ENCODE assay signal across 2 cellular contexts in the genomic region with DNA sequence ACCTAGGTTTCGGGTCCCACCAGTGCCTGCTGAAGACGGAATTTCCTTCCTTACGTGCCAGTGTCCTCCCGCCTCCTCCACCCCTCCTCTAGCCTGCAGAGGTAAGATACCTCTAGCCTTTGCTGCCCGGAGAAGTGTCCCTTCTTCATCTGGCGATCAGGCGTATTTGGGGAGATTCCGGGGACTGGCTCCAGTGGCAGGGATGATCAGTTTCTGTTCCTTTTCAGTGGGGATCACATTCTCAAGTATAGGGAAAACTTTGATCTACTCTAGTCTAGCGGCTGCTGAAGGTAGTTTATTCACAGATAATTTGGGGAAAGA.
A peak's percentile ranks its signal among the peaks of the same experiment; 100 is the strongest.
TF ChIP-seq lines count a peak whose summit lies in the region.

No MANE protein-coding gene starts in this region.

TF ChIP-seq in GM12878, 131 proteins besides CTCF, POLR2A, EP300 and RAD21:
- TF ChIP-seq, protein P1, sequence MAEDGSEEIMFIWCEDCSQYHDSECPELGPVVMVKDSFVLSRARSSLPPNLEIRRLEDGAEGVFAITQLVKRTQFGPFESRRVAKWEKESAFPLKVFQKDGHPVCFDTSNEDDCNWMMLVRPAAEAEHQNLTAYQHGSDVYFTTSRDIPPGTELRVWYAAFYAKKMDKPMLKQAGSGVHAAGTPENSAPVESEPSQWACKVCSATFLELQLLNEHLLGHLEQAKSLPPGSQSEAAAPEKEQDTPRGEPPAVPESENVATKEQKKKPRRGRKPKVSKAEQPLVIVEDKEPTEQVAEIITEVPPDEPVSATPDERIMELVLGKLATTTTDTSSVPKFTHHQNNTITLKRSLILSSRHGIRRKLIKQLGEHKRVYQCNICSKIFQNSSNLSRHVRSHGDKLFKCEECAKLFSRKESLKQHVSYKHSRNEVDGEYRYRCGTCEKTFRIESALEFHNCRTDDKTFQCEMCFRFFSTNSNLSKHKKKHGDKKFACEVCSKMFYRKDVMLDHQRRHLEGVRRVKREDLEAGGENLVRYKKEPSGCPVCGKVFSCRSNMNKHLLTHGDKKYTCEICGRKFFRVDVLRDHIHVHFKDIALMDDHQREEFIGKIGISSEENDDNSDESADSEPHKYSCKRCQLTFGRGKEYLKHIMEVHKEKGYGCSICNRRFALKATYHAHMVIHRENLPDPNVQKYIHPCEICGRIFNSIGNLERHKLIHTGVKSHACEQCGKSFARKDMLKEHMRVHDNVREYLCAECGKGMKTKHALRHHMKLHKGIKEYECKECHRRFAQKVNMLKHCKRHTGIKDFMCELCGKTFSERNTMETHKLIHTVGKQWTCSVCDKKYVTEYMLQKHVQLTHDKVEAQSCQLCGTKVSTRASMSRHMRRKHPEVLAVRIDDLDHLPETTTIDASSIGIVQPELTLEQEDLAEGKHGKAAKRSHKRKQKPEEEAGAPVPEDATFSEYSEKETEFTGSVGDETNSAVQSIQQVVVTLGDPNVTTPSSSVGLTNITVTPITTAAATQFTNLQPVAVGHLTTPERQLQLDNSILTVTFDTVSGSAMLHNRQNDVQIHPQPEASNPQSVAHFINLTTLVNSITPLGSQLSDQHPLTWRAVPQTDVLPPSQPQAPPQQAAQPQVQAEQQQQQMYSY (CRISPR knock-in tag; IDR thresholded peaks at IDR 0.05): no peak
- TF ChIP-seq IKZF2 (IDR thresholded peaks at IDR 0.05): peak; percentile 7 to 20; a peak in 1 of 4 replicates
- TF ChIP-seq SREBF1 (IDR thresholded peaks at IDR 0.05; ENCODE audit: low read length): no peak
- TF ChIP-seq SPI1 (IDR thresholded peaks at IDR 0.05; ENCODE audit: borderline replicate concordance, insufficient read depth, low read depth, low read length): 0 out of 2 replicates have a peak, but pooled peaks have one; percentile 8
- TF ChIP-seq MTA3 (IDR thresholded peaks at IDR 0.05; ENCODE audit: borderline replicate concordance, low read length): no peak
- TF ChIP-seq, protein P2, sequence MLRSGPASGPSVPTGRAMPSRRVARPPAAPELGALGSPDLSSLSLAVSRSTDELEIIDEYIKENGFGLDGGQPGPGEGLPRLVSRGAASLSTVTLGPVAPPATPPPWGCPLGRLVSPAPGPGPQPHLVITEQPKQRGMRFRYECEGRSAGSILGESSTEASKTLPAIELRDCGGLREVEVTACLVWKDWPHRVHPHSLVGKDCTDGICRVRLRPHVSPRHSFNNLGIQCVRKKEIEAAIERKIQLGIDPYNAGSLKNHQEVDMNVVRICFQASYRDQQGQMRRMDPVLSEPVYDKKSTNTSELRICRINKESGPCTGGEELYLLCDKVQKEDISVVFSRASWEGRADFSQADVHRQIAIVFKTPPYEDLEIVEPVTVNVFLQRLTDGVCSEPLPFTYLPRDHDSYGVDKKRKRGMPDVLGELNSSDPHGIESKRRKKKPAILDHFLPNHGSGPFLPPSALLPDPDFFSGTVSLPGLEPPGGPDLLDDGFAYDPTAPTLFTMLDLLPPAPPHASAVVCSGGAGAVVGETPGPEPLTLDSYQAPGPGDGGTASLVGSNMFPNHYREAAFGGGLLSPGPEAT (IDR thresholded peaks at IDR 0.05; ENCODE audit: low read depth): peak; percentile 22; the same call in 1 of the 2 replicates
- TF ChIP-seq, protein P3, sequence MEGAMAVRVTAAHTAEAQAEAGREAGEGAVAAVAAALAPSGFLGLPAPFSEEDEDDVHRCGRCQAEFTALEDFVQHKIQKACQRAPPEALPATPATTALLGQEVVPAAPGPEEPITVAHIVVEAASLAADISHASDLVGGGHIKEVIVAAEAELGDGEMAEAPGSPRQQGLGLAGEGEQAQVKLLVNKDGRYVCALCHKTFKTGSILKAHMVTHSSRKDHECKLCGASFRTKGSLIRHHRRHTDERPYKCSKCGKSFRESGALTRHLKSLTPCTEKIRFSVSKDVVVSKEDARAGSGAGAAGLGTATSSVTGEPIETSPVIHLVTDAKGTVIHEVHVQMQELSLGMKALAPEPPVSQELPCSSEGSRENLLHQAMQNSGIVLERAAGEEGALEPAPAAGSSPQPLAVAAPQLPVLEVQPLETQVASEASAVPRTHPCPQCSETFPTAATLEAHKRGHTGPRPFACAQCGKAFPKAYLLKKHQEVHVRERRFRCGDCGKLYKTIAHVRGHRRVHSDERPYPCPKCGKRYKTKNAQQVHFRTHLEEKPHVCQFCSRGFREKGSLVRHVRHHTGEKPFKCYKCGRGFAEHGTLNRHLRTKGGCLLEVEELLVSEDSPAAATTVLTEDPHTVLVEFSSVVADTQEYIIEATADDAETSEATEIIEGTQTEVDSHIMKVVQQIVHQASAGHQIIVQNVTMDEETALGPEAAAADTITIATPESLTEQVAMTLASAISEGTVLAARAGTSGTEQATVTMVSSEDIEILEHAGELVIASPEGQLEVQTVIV (IDR thresholded peaks at IDR 0.05; ENCODE audit: borderline replicate concordance, partially characterized antibody): no peak
- peak; percentile 55; the same call in 1 of the 2 replicates for TF ChIP-seq EED (IDR thresholded peaks at IDR 0.05; ENCODE audit: low read depth)

TF ChIP-seq in HepG2, 621 proteins besides CTCF, POLR2A, EP300 and RAD21:
- TF ChIP-seq, protein P4, sequence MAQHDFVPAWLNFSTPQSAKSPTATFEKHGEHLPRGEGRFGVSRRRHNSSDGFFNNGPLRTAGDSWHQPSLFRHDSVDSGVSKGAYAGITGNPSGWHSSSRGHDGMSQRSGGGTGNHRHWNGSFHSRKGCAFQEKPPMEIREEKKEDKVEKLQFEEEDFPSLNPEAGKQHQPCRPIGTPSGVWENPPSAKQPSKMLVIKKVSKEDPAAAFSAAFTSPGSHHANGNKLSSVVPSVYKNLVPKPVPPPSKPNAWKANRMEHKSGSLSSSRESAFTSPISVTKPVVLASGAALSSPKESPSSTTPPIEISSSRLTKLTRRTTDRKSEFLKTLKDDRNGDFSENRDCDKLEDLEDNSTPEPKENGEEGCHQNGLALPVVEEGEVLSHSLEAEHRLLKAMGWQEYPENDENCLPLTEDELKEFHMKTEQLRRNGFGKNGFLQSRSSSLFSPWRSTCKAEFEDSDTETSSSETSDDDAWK (CRISPR knock-in tag; IDR thresholded peaks at IDR 0.05): no peak
- TF ChIP-seq ZNF614 (CRISPR knock-in tag; IDR thresholded peaks at IDR 0.05; ENCODE audit: borderline replicate concordance) (no peak), BORCS8-MEF2B (CRISPR knock-in tag; IDR thresholded peaks at IDR 0.05) (no peak), KAT8 (CRISPR knock-in tag; IDR thresholded peaks at IDR 0.05) (no peak), RORA (CRISPR knock-in tag; IDR thresholded peaks at IDR 0.05) (no peak), HNRNPH1 (optimal IDR thresholded peaks at IDR 0.05; ENCODE audit: low read depth, low read length) (no peak), BCL6 (CRISPR knock-in tag; IDR thresholded peaks at IDR 0.05) (no peak), ZNF263 (CRISPR knock-in tag; IDR thresholded peaks at IDR 0.05) (no peak), AGO1 (IDR thresholded peaks at IDR 0.05; ENCODE audit: low read depth, low read length, poor library complexity, severe bottlenecking) (no peak), HMGA1 (CRISPR knock-in tag; conservative IDR thresholded peaks at IDR 0.05) (no peak), PPARG (CRISPR knock-in tag; conservative IDR thresholded peaks at IDR 0.05) (no peak), ZNF607 (CRISPR knock-in tag; IDR thresholded peaks at IDR 0.05; ENCODE audit: borderline replicate concordance) (no peak), ASH2L (IDR thresholded peaks at IDR 0.05; ENCODE audit: insufficient read length, low read depth, low read length) (no peak), ZNF747 (CRISPR knock-in tag; IDR thresholded peaks at IDR 0.05; ENCODE audit: borderline replicate concordance) (no peak), FOSL2 (CRISPR knock-in tag; IDR thresholded peaks at IDR 0.05) (no peak), ZNF776 (CRISPR knock-in tag; IDR thresholded peaks at IDR 0.05) (no peak), ZNF883 (CRISPR knock-in tag; IDR thresholded peaks at IDR 0.05; ENCODE audit: not compliant biosample characterization) (no peak), ATF7-NPFF (CRISPR knock-in tag; IDR thresholded peaks at IDR 0.05; ENCODE audit: low read depth) (no peak)
- TF ChIP-seq, protein P5, sequence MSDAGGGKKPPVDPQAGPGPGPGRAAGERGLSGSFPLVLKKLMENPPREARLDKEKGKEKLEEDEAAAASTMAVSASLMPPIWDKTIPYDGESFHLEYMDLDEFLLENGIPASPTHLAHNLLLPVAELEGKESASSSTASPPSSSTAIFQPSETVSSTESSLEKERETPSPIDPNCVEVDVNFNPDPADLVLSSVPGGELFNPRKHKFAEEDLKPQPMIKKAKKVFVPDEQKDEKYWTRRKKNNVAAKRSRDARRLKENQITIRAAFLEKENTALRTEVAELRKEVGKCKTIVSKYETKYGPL (CRISPR knock-in tag; IDR thresholded peaks at IDR 0.05): no peak
